Comparison of ENCODE assay signal across 27 cellular contexts in the genomic region with DNA sequence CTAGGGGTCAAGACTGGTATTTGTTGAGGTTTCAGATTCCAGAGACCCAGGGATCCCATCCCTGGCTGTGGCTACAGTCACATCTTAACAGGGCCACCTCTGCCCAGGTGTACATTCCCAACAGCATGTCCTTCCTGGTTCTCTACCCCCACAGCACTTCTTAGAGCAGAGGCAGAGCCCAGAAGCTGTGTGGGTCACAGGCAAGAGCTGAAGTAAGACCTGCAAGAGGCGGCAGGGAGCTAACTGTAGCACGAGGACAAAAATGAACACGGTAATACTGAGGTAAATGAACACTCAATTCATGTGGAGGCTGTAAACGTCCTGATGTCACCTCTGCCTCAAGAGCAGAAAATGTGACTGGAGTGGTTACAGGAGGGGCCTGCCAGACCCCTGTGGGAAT. TPM values are rescaled to one million over a fixed set of nuclear protein-coding genes. Genes with fewer than 3 reads are reported as not detected.
A peak's percentile ranks its signal among the peaks of the same experiment; 100 is the strongest.
DNase-seq lines count a peak whose midpoint lies in the region; ATAC-seq and TF ChIP-seq lines count a peak whose summit lies in the region.
"Had no signal": no experiment of that assay in that cellular context is flagged by ENCODE, and none has a peak within 500 bp of the region (broad histone marks: within the 10 kb centered on the region; RNA-seq: fewer than 3 reads in every experiment).

No MANE protein-coding gene starts in this region.

- H3K27ac Mint-ChIP-seq in activated CD8-positive, alpha-beta T cell treated with anti-CD3 and anti-CD28 coated beads for 36 hours: peak overlapping the region; percentile 60
- H3K27ac Mint-ChIP-seq in activated CD8-positive, alpha-beta T cell treated with anti-CD3 and anti-CD28 coated beads, Interleukin-2, amount 10 ng/mL, durations not matched to agents 7 days and 5 days: no peak overlapping the region
- H3K27ac Mint-ChIP-seq: activated CD4-positive, alpha-beta T cell treated with anti-CD3 and anti-CD28 coated beads, Interleukin-2, amount 10 ng/mL, durations not matched to agents 7 days and 5 days; type B pancreatic cell had no signal

- H3K36me3 Mint-ChIP-seq in activated CD8-positive, alpha-beta T cell treated with anti-CD3 and anti-CD28 coated beads for 36 hours (ENCODE audit: low read depth): peaks cover 54% of the 10 kb centered on the region
- peaks cover 72% of the 10 kb centered on the region for H3K36me3 Mint-ChIP-seq in activated CD8-positive, alpha-beta T cell treated with anti-CD3 and anti-CD28 coated beads, Interleukin-2, amount 10 ng/mL, durations not matched to agents 7 days and 5 days (ENCODE audit: low read depth)

- H3K4me3 Mint-ChIP-seq in activated CD8-positive, alpha-beta T cell treated with anti-CD3 and anti-CD28 coated beads for 36 hours: no peak overlapping the region
- no peak overlapping the region for H3K4me3 Mint-ChIP-seq in activated CD8-positive, alpha-beta T cell treated with anti-CD3 and anti-CD28 coated beads, Interleukin-2, amount 10 ng/mL, durations not matched to agents 7 days and 5 days
- H3K4me3 Mint-ChIP-seq: activated CD4-positive, alpha-beta T cell treated with anti-CD3 and anti-CD28 coated beads, Interleukin-2, amount 10 ng/mL, durations not matched to agents 7 days and 5 days; type B pancreatic cell had no signal

- CTCF ChIA-PET in activated CD8-positive, alpha-beta T cell treated with anti-CD3 and anti-CD28 coated beads for 36 hours (lab: Charles Lee): no interaction called here
- CTCF ChIA-PET in activated CD8-positive, alpha-beta T cell treated with anti-CD3 and anti-CD28 coated beads, Interleukin-2, amount 10 ng/mL, durations not matched to agents 7 days and 5 days (lab: Charles Lee): no interaction called here
- CTCF ChIA-PET in Panc1 (lab: Charles Lee): no interaction called here

- H3K4me1 ChIP-seq in Panc1 (ENCODE audit: control insufficient read depth, insufficient read depth, low read length) (peaks cover 46% of the 10 kb centered on the region), sigmoid colon (peaks cover 0 to 57% (median 55%) of the 10 kb centered on the region in 4 donors), upper lobe of right lung (peaks cover 14% of the 10 kb centered on the region)

- no peak for TF ChIP-seq EP300 in sigmoid colon (IDR thresholded peaks at IDR 0.05)

- ATAC-seq in activated CD8-positive, alpha-beta T cell treated with anti-CD3 and anti-CD28 coated beads for 36 hours: no peak
- no peak for ATAC-seq in activated CD8-positive, alpha-beta T cell treated with anti-CD3 and anti-CD28 coated beads, Interleukin-2, amount 10 ng/mL, durations not matched to agents 7 days and 5 days
- no peak for ATAC-seq in Panc1
- no peak for ATAC-seq in GM19455 (IDR thresholded peaks at IDR 0.05; ENCODE audit: unreplicated experiment)
- ATAC-seq in upper lobe of right lung: no peak

- POLR2A ChIA-PET in activated CD8-positive, alpha-beta T cell treated with anti-CD3 and anti-CD28 coated beads for 36 hours (lab: Charles Lee): no interaction called here
- POLR2A ChIA-PET in activated CD8-positive, alpha-beta T cell treated with anti-CD3 and anti-CD28 coated beads, Interleukin-2, amount 10 ng/mL, durations not matched to agents 7 days and 5 days (lab: Charles Lee): interaction anchor here (0.6 kb wide), 1 partner anchor 49 kb away, joined by 3 read pairs; no protein-coding TSS in a partner anchor
- POLR2A ChIA-PET in Panc1 (lab: Charles Lee): no interaction called here

- H3K4me1 Mint-ChIP-seq in activated CD8-positive, alpha-beta T cell treated with anti-CD3 and anti-CD28 coated beads for 36 hours (ENCODE audit: low read depth): peaks cover 6% of the 10 kb centered on the region
- H3K4me1 Mint-ChIP-seq in activated CD8-positive, alpha-beta T cell treated with anti-CD3 and anti-CD28 coated beads, Interleukin-2, amount 10 ng/mL, durations not matched to agents 7 days and 5 days (ENCODE audit: low read depth): peaks cover 2% of the 10 kb centered on the region

- in situ Hi-C loops in Panc1 (cut with HindIII; ENCODE audit: low pct_unique_long_range_greater_than_20kb, low sequenced_read_pairs): no loop called here

- no peak for TF ChIP-seq CTCF in activated CD8-positive, alpha-beta T cell treated with anti-CD3 and anti-CD28 coated beads for 36 hours (IDR thresholded peaks at IDR 0.05)
- TF ChIP-seq CTCF in Panc1 (IDR thresholded peaks at IDR 0.05) (no peak), dorsolateral prefrontal cortex (IDR thresholded peaks at IDR 0.05 in 54 of 56, conservative IDR thresholded peaks at IDR 0.05 in 2 of 56; ENCODE audit: low read depth in 1 of 56, partially characterized antibody in 56 of 56) (no peak), sigmoid colon (IDR thresholded peaks at IDR 0.05) (no peak), upper lobe of right lung (IDR thresholded peaks at IDR 0.05) (no peak)

- peak overlapping the region; percentile 32; the same call in 1 of the 2 replicates for H3K27ac ChIP-seq in Panc1 (ENCODE audit: low read length)
- H3K27ac ChIP-seq in dorsolateral prefrontal cortex: peak overlapping the region in 50 of 59 donors; percentile 3 to 89 (median 74)
- peak overlapping the region; percentile 0 to 78 (median 68) for H3K27ac ChIP-seq in sigmoid colon
- no peak overlapping the region for H3K27ac ChIP-seq in upper lobe of right lung
- H3K27ac ChIP-seq: neutrophil had no signal

- H3K36me3 ChIP-seq in Panc1 (ENCODE audit: control insufficient read depth, insufficient read depth, low read length) (peaks cover 24% of the 10 kb centered on the region), sigmoid colon (peaks cover 12 to 65% (median 57%) of the 10 kb centered on the region in 4 donors), upper lobe of right lung (peaks cover 89% of the 10 kb centered on the region)

- BruUV-seq in Panc1 (replicated peaks; lab: Mats Ljungman, UMichigan): no TSS peak

- no peaks in the 10 kb centered on the region for H3K9me3 ChIP-seq in Panc1 (ENCODE audit: control insufficient read depth, insufficient read depth, low read depth, low read length)
- no peaks in the 10 kb centered on the region for H3K9me3 ChIP-seq in sigmoid colon
- no peaks in the 10 kb centered on the region for H3K9me3 ChIP-seq in upper lobe of right lung
- H3K9me3 ChIP-seq: MG63, neutrophil had no signal

- WGBS in sigmoid colon, 2 donors: 85 to 91% methylated on average over 4 of the region's 4 CpGs

- intact Hi-C loops in activated CD8-positive, alpha-beta T cell treated with anti-CD3 and anti-CD28 coated beads for 36 hours (cut with micrococcal nuclease): no loop called here
- intact Hi-C loops in Panc1 (cut with micrococcal nuclease; ENCODE audit: unreplicated experiment) (no loop called here), dorsolateral prefrontal cortex (cut with DNase I) (loop anchor here in 1 of 2 donors (10.0 kb wide), 1 partner anchor 84 kb away; the partner anchor contains the start of gene CELF1), sigmoid colon (cut with DNase I) (no loop called here), upper lobe of right lung (cut with DNase I) (no loop called here)

- no peaks in the 10 kb centered on the region for H3K27me3 Mint-ChIP-seq in activated CD8-positive, alpha-beta T cell treated with anti-CD3 and anti-CD28 coated beads for 36 hours
- H3K27me3 Mint-ChIP-seq in activated CD8-positive, alpha-beta T cell treated with anti-CD3 and anti-CD28 coated beads, Interleukin-2, amount 10 ng/mL, durations not matched to agents 7 days and 5 days (ENCODE audit: low read depth): no peaks in the 10 kb centered on the region
- H3K27me3 Mint-ChIP-seq: activated CD4-positive, alpha-beta T cell treated with anti-CD3 and anti-CD28 coated beads, Interleukin-2, amount 10 ng/mL, durations not matched to agents 7 days and 5 days; type B pancreatic cell had no signal

- DNase-seq in activated CD8-positive, alpha-beta T cell treated with anti-CD3 and anti-CD28 coated beads for 36 hours: no peak
- no peak for DNase-seq in activated CD8-positive, alpha-beta T cell treated with anti-CD3 and anti-CD28 coated beads, Interleukin-2, amount 10 ng/mL, durations not matched to agents 7 days and 5 days
- no peak for DNase-seq in Panc1 (ENCODE audit: low read depth, low spot score)
- DNase-seq in dorsolateral prefrontal cortex: no peak
- no peak for DNase-seq in sigmoid colon
- no peak for DNase-seq in middle frontal gyrus (ENCODE audit: extremely low spot score, low spot score)
- DNase-seq in upper lobe of right lung: no peak
- DNase-seq: 8988T; activated CD4-positive, alpha-beta T cell treated with anti-CD3 and anti-CD28 coated beads, Interleukin-2, amount 10 ng/mL, durations not matched to agents 7 days and 5 days; activated gamma-delta T cell treated with Interleukin-2 at 50 U/mL for 16 hours; AML-193; amygdala; DMS79; GF-D8; KBM-7; MG63; NCI-H2029 treated with DMSO at 0.1 percent for 48 hours; NCI-H2227 treated with DMSO at 0.1 percent for 48 hours; NCI-H69; RPMI8226; stimulated activated CD4-positive, alpha-beta T cell treated with anti-CD3 and anti-CD28 coated beads, Interleukin-4, amount 100 ng/mL, for 24 hours; stimulated activated naive CD4-positive, alpha-beta T cell treated with Interleukin-2 at 50 U/mL for 16 hours had no signal

- H3K4me3 ChIP-seq in Panc1 (ENCODE audit: low read depth in 2 of 2, low read length in 2 of 2): no peak overlapping the region
- H3K4me3 ChIP-seq in dorsolateral prefrontal cortex: no peak overlapping the region
- H3K4me3 ChIP-seq in sigmoid colon: no peak overlapping the region
- no peak overlapping the region for H3K4me3 ChIP-seq in upper lobe of right lung
- H3K4me3 ChIP-seq: MG63 had no signal

- H3K9me3 Mint-ChIP-seq in activated CD8-positive, alpha-beta T cell treated with anti-CD3 and anti-CD28 coated beads for 36 hours: no peaks in the 10 kb centered on the region
- H3K9me3 Mint-ChIP-seq in activated CD8-positive, alpha-beta T cell treated with anti-CD3 and anti-CD28 coated beads, Interleukin-2, amount 10 ng/mL, durations not matched to agents 7 days and 5 days (ENCODE audit: insufficient read depth): no peaks in the 10 kb centered on the region
- H3K9me3 Mint-ChIP-seq: activated CD4-positive, alpha-beta T cell treated with anti-CD3 and anti-CD28 coated beads, Interleukin-2, amount 10 ng/mL, durations not matched to agents 7 days and 5 days; type B pancreatic cell had no signal

- H3K27me3 ChIP-seq in Panc1 (ENCODE audit: control insufficient read depth, insufficient read depth, low read length) (no peaks in the 10 kb centered on the region), dorsolateral prefrontal cortex (no peaks in the 10 kb centered on the region), sigmoid colon (no peaks in the 10 kb centered on the region), upper lobe of right lung (no peaks in the 10 kb centered on the region)
- H3K27me3 ChIP-seq: MG63, neutrophil had no signal

- no peak for TF ChIP-seq POLR2A in sigmoid colon (IDR thresholded peaks at IDR 0.05)

RNA-seq across cellular contexts. Expression of gene RAPSN, which starts 21.7 kb away (rescaled TPM):
- under 1 TPM; 0.36 to 0.81 TPM for total RNA-seq in activated CD8-positive, alpha-beta T cell treated with anti-CD3 and anti-CD28 coated beads for 36 hours
- total RNA-seq in activated CD8-positive, alpha-beta T cell treated with anti-CD3 and anti-CD28 coated beads, Interleukin-2, amount 10 ng/mL, durations not matched to agents 7 days and 5 days: 1 to 10 TPM in 1 of 2 experiments, under 1 TPM in 1; 0.45 to 1.2 TPM
- 1.8 TPM for total RNA-seq in Panc1 (2021; ENCODE audit: unreplicated experiment)
- polyA plus RNA-seq in Panc1 (2012; ENCODE audit: insufficient read length): 1.3 TPM
- total RNA-seq in dorsolateral prefrontal cortex: 1 to 10 TPM in 5 of 120 experiments, under 1 TPM in 44, not detected in 71; 0.26 to 2.1 (median 0.56) TPM
- total RNA-seq in sigmoid colon: under 1 TPM in 3 of 4 donors, not detected in 1; 0.27 to 0.55 (median 0.36) TPM
- polyA plus RNA-seq in sigmoid colon: under 1 TPM in 1 of 3 donors, not detected in 2; 0.61 TPM
- total RNA-seq in upper lobe of right lung: 0.64 TPM
- total RNA-seq: HT-29, SK-MEL-5 had no signal

RNA-seq across cellular contexts. Expression of gene PSMC3, which starts 44.4 kb away (rescaled TPM):
- total RNA-seq in activated CD8-positive, alpha-beta T cell treated with anti-CD3 and anti-CD28 coated beads for 36 hours: 100 to 1,000 TPM; 137 to 140 TPM
- total RNA-seq in activated CD8-positive, alpha-beta T cell treated with anti-CD3 and anti-CD28 coated beads, Interleukin-2, amount 10 ng/mL, durations not matched to agents 7 days and 5 days: 100 to 1,000 TPM; 179 TPM
- total RNA-seq in Panc1 (2021; ENCODE audit: unreplicated experiment) (181 TPM), dorsolateral prefrontal cortex (100 to 1,000 TPM in 90 of 120 experiments, 10 to 100 TPM in 30; 65.6 to 166 (median 113) TPM), sigmoid colon (100 to 1,000 TPM; 104 to 202 (median 178) TPM), upper lobe of right lung (79.4 TPM)
- 229 TPM for polyA plus RNA-seq in Panc1 (2012; ENCODE audit: insufficient read length)
- polyA plus RNA-seq in sigmoid colon: 100 to 1,000 TPM; 117 to 151 (median 121) TPM
